26 cellular contexts compared by ENCODE assay signal in the genomic region with DNA sequence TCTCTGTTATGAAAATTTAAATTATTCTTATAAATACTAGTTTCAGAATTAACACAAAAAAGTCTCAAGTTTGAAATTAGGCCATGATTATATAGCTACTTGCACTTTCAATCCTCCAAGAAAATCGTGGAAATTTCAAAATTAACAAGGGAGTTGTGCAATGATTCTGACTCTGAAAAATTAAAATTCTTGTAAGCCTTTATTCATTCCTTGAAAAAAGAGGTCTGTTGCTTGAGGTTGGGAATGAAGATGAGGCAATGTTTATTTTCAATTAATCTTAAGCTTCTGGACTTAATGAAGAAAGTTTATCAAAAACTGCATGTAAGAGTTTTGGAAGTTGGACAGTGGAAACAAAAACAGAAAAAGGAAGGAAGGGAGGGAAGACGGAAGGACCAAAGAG.
DNase-seq lines count a peak whose midpoint lies in the region; ATAC-seq and TF ChIP-seq lines count a peak whose summit lies in the region.
"Had no signal": no experiment of that assay in that cellular context is flagged by ENCODE, and none has a peak within 500 bp of the region (broad histone marks: within the 10 kb centered on the region; RNA-seq: fewer than 3 reads in every experiment).

No MANE protein-coding gene starts in this region.

- H4K5ac ChIP-seq in mesendoderm (ENCODE audit: low read length) = no peak overlapping the region

- H3K23ac ChIP-seq in mesendoderm (ENCODE audit: low read length) = no peak overlapping the region

- H3K36me3 ChIP-seq in mesendoderm (ENCODE audit: control insufficient read depth, insufficient read depth, low read length) = no peaks in the 10 kb centered on the region
- no peaks in the 10 kb centered on the region for H3K36me3 ChIP-seq in Peyer's patch
- H3K36me3 ChIP-seq: BLaER1, SJCRH30 had no signal

- TF ChIP-seq POLR2A in Peyer's patch (IDR thresholded peaks at IDR 0.05) = no peak

- H3K4ac ChIP-seq in mesendoderm (ENCODE audit: low read depth, low read length) = no peak overlapping the region

- H3K18ac ChIP-seq in mesendoderm (ENCODE audit: low read length) = no peak overlapping the region

- H3K4me3 ChIP-seq in right cardiac atrium (ENCODE audit: low read length) (no peak overlapping the region), fibroblast of mammary gland (ENCODE audit: control insufficient read depth, low read depth, low read length) (no peak overlapping the region), mesendoderm (ENCODE audit: low read length) (no peak overlapping the region), Peyer's patch (no peak overlapping the region)
- H3K4me3 ChIP-seq: BLaER1, GM23248, SJCRH30 had no signal

- 51% methylated on average over 2 of the region's 2 CpGs for WGBS in right cardiac atrium
- WGBS in mesendoderm (ENCODE audit: extremely low coverage, insufficient coverage, low lambda C conversion rate) = no CpG with 5 or more reads among the region's 2 CpGs

- H4K8ac ChIP-seq in mesendoderm (ENCODE audit: low read depth, low read length) = no peak overlapping the region

- no peak overlapping the region for H2BK15ac ChIP-seq in mesendoderm (replicated peaks; ENCODE audit: low read depth)

- no peak overlapping the region for H2BK120ac ChIP-seq in mesendoderm (ENCODE audit: low read depth, low read length)

- H3K27me3 ChIP-seq in right cardiac atrium (ENCODE audit: control insufficient read depth, insufficient read depth) = no peaks in the 10 kb centered on the region
- H3K27me3 ChIP-seq in mesendoderm (ENCODE audit: insufficient read depth, low read length, poor library complexity) = no peaks in the 10 kb centered on the region
- H3K27me3 ChIP-seq in Peyer's patch = no peaks in the 10 kb centered on the region
- H3K27me3 ChIP-seq: BLaER1, SJCRH30 had no signal

- DNase-seq in Right ventricle myocardium superior (no peak), right cardiac atrium (no peak), GM03348 (ENCODE audit: low spot score) (peak; percentile 16), fibroblast of mammary gland (ENCODE audit: low read depth) (peak; percentile 36), sciatic nerve (ENCODE audit: low spot score) (no peak), mesendoderm (no peak), Peyer's patch (no peak)
- DNase-seq: 8988T; ACHN; CD4-positive, CD25-positive, alpha-beta regulatory T cell; DMS153; DND-41; GM23248; H7; Kasumi-1; NCI-H1092 treated with DMSO at 0.1 percent for 48 hours; NCI-H1436; NCI-H187; NCI-H2081 treated with DMSO at 0.1 percent for 48 hours; NCI-H2171; NCI-H226; NCI-H510A; NCI-H69; SJCRH30 had no signal

- H3K79me2 ChIP-seq in mesendoderm (ENCODE audit: control insufficient read depth, insufficient read depth, low read length) = no peaks in the 10 kb centered on the region

- H3K79me1 ChIP-seq in mesendoderm (ENCODE audit: low read length) = no peaks in the 10 kb centered on the region

- no peak overlapping the region for H2AK5ac ChIP-seq in mesendoderm (ENCODE audit: low read length)

- ATAC-seq in Right ventricle myocardium superior (ENCODE audit: poor library complexity) = peak; percentile 51
- no peak for ATAC-seq in right cardiac atrium
- ATAC-seq in sciatic nerve = peak; percentile 74

- H3K56ac ChIP-seq in mesendoderm (ENCODE audit: low read length) = no peak overlapping the region

- intact Hi-C loops in Right ventricle myocardium superior (cut with DNase I) = no loop called here
- intact Hi-C loops in right cardiac atrium (cut with DNase I) = no loop called here
- intact Hi-C loops in sciatic nerve (cut with DNase I) = no loop called here

- no peak for TF ChIP-seq CTCF in fibroblast of mammary gland (conservative IDR thresholded peaks at IDR 0.05; ENCODE audit: control insufficient read depth, insufficient read depth, low read depth, low read length)
- TF ChIP-seq CTCF in Peyer's patch (IDR thresholded peaks at IDR 0.05) = no peak

- no peak overlapping the region for H2BK5ac ChIP-seq in mesendoderm (ENCODE audit: low read length)

- H3K4me2 ChIP-seq in mesendoderm (ENCODE audit: low read length) = no peak overlapping the region
- H3K4me2 ChIP-seq: BLaER1 had no signal

- H3K9me3 ChIP-seq in right cardiac atrium (ENCODE audit: control insufficient read depth, low read length) = no peaks in the 10 kb centered on the region
- no peaks in the 10 kb centered on the region for H3K9me3 ChIP-seq in Peyer's patch
- H3K9me3 ChIP-seq: BLaER1 had no signal

- H3K27ac ChIP-seq in right cardiac atrium (ENCODE audit: low read length) (no peak overlapping the region), mesendoderm (ENCODE audit: low read depth, low read length) (no peak overlapping the region), Peyer's patch (no peak overlapping the region)
- H3K27ac ChIP-seq: BLaER1, GM23248, HL-60, SJCRH30 had no signal

- H3K4me1 ChIP-seq in right cardiac atrium (ENCODE audit: control insufficient read depth, insufficient read depth, low read length) (no peaks in the 10 kb centered on the region), mesendoderm (ENCODE audit: control insufficient read depth, low read depth, low read length) (no peaks in the 10 kb centered on the region), Peyer's patch (no peaks in the 10 kb centered on the region)
- H3K4me1 ChIP-seq: BLaER1, SJCRH30 had no signal

- H3K9ac ChIP-seq in mesendoderm (ENCODE audit: low read length) = no peak overlapping the region
- H3K9ac ChIP-seq: BLaER1, GM23248 had no signal

Comparison
In these comparisons a context has a peak if more than half of its experiments do, and no peak if none do; other contexts are left out.
1. ATAC-seq: peak in Right ventricle myocardium superior (single experiment) and sciatic nerve (single experiment); none in right cardiac atrium (0 of 2).
2. DNase-seq: peak in GM03348 (single experiment) and fibroblast of mammary gland (single experiment); none in Right ventricle myocardium superior (single experiment), right cardiac atrium (0 of 3), sciatic nerve (single experiment), mesendoderm (single experiment) and Peyer's patch (0 of 3).